12 cellular contexts compared by ENCODE assay signal in the genomic region with DNA sequence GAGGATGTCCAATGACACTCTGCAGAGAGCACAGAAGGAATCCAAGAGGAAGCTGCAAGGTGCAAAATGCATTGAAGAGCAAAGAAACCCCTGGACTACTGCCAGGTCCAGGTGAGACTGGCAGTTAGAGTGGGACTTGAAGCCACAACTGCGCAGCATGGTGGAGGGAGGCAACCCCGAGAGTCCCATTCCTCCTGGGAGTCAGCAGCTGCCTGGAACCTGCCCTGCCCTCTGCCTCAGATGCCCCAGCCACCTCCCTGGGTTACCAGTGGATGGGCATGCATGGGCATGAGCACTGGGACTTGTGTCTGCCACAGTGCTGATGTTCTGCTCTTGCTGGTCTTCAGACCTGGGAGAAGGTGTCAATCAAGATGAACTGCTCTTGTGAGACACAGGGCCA. TPM values are rescaled to one million over a fixed set of nuclear protein-coding genes. Genes with fewer than 3 reads are reported as not detected.
A peak's percentile ranks its signal among the peaks of the same experiment; 100 is the strongest.
DNase-seq lines count a peak whose midpoint lies in the region; ATAC-seq and TF ChIP-seq lines count a peak whose summit lies in the region.
"Had no signal": no experiment of that assay in that cellular context is flagged by ENCODE, and none has a peak within 500 bp of the region (broad histone marks: within the 10 kb centered on the region; RNA-seq: fewer than 3 reads in every experiment).

No MANE protein-coding gene starts in this region.

- no peak overlapping the region for H3K4me3 ChIP-seq in coronary artery
- H3K4me3 ChIP-seq: ovary, SK-N-MC had no signal

- H3K27me3 Mint-ChIP-seq in progenitor cell of endocrine pancreas: peaks cover 2% of the 10 kb centered on the region

- H3K27ac Mint-ChIP-seq in progenitor cell of endocrine pancreas: no peak overlapping the region

- H3K36me3 Mint-ChIP-seq in progenitor cell of endocrine pancreas (ENCODE audit: insufficient read depth): peaks cover 6% of the 10 kb centered on the region

- H3K27ac ChIP-seq in coronary artery: no peak overlapping the region
- H3K27ac ChIP-seq: ovary, SK-N-MC, WERI-Rb-1 had no signal

- no peak for ATAC-seq in activated CD4-positive, CD25-positive, alpha-beta regulatory T cell treated with anti-CD3 and anti-CD28 coated beads, Interleukin-2, amount 50 U/mL, for 24 hours

- TF ChIP-seq CTCF in coronary artery (IDR thresholded peaks at IDR 0.05): no peak
- no peak for TF ChIP-seq CTCF in progenitor cell of endocrine pancreas (IDR thresholded peaks at IDR 0.05; ENCODE audit: unreplicated experiment)

- H3K4me3 Mint-ChIP-seq in progenitor cell of endocrine pancreas (ENCODE audit: low read depth): no peak overlapping the region

- peaks cover 1% of the 10 kb centered on the region for H3K4me1 Mint-ChIP-seq in progenitor cell of endocrine pancreas (ENCODE audit: low read depth)

- peak; percentile 27 for DNase-seq in activated CD4-positive, CD25-positive, alpha-beta regulatory T cell treated with anti-CD3 and anti-CD28 coated beads, Interleukin-2, amount 50 U/mL, for 72 hours
- DNase-seq in HT-29 (ENCODE audit: low spot score): peak; percentile 14
- peak; percentile 57 for DNase-seq in coronary artery (ENCODE audit: low spot score)
- DNase-seq in progenitor cell of endocrine pancreas (ENCODE audit: low spot score, unreplicated experiment): peak; percentile 5
- DNase-seq in T-helper 9 cell: no peak
- DNase-seq in pons (ENCODE audit: low spot score): no peak
- no peak for DNase-seq in epidermal melanocyte (ENCODE audit: insufficient read length, low spot score)
- DNase-seq: mesendoderm, ovary, WERI-Rb-1 had no signal

- no peaks in the 10 kb centered on the region for H3K9me3 Mint-ChIP-seq in progenitor cell of endocrine pancreas (ENCODE audit: low read depth)

RNA-seq across cellular contexts. Expression of a gene that starts 43.2 kb away (rescaled TPM):
- total RNA-seq in HT-29 (2014; rRNA removed; shearing (Covaris generic)): 26.5 and 29.5 TPM in 2 replicates
- total RNA-seq in progenitor cell of endocrine pancreas: 29.0 and 29.2 TPM in 2 replicates

RNA-seq across cellular contexts. Expression of a gene that starts 45.5 kb away (rescaled TPM):
- total RNA-seq in HT-29 (2014; rRNA removed; shearing (Covaris generic)): 10.0 and 10.4 TPM in 2 replicates
- 4.9 and 6.4 TPM in 2 replicates for total RNA-seq in progenitor cell of endocrine pancreas

RNA-seq across cellular contexts. Expression of a gene that starts 53.7 kb away (rescaled TPM):
- 57.9 and 74.9 TPM in 2 replicates for total RNA-seq in HT-29 (2014; rRNA removed; shearing (Covaris generic))
- total RNA-seq in progenitor cell of endocrine pancreas: 50.8 and 52.2 TPM in 2 replicates

Comparison
In these comparisons a context has a peak if more than half of its experiments do, and no peak if none do; other contexts are left out.
1. DNase-seq: peak in activated CD4-positive, CD25-positive, alpha-beta regulatory T cell treated with anti-CD3 and anti-CD28 coated beads, Interleukin-2, amount 50 U/mL, for 72 hours (single experiment), HT-29 (single experiment), coronary artery (single experiment) and progenitor cell of endocrine pancreas (single experiment); none in T-helper 9 cell (single experiment), pons (single experiment) and epidermal melanocyte (single experiment).